In genomic region chr5:79791843-79792242, GRCh38 we compare ENCODE assay signal across 25 cellular contexts.
"Had no signal": no experiment of that assay in that cellular context is flagged by ENCODE, and none has a peak within 500 bp of the region (broad histone marks: within the 10 kb centered on the region; RNA-seq: fewer than 3 reads in every experiment).

No MANE protein-coding gene starts in this region.

- H3K36me3 ChIP-seq: brain microvascular endothelial cell, colonic mucosa, prostate gland, uterus had no signal

- H3K4me1 ChIP-seq: colonic mucosa, prostate gland, uterus had no signal

- FAIRE-seq: endothelial cell of umbilical vein, frontal cortex, islet of Langerhans, TTC549 had no signal

- H3K4me3 ChIP-seq: colonic mucosa, dorsolateral prefrontal cortex, prostate gland, skin epidermis, uterus had no signal

- H3K27me3 ChIP-seq: brain microvascular endothelial cell, colonic mucosa, dorsolateral prefrontal cortex, uterus had no signal

- ATAC-seq: activated naive CD4-positive, alpha-beta T cell treated with anti-CD3 and anti-CD28 coated beads, Interleukin-2, amount 50 U/mL, for 72 hours; activated T-helper 17 cell treated with anti-CD3 and anti-CD28 coated beads, Interleukin-2, amount 50 U/mL, for 72 hours; effector memory CD8-positive, alpha-beta T cell; esophagus mucosa; left colon; naive thymus-derived CD8-positive, alpha-beta T cell; stimulated activated effector memory CD8-positive, alpha-beta T cell treated with anti-CD3 and anti-CD28 coated beads, Interleukin-12 subunit alpha, Interleukin-12 subunit beta, amount 100 ng/mL, for 72 hours had no signal

- H3K9me3 ChIP-seq: colonic mucosa, prostate gland, uterus had no signal

- DNase-seq: activated CD4-positive, alpha-beta T cell treated with anti-CD3 and anti-CD28 coated beads, Interleukin-2, amount 50 U/mL, for 4 hours; activated CD8-positive, alpha-beta memory T cell treated with anti-CD3 and anti-CD28 coated beads for 24 hours; activated CD8-positive, alpha-beta memory T cell treated with anti-CD3 and anti-CD28 coated beads, Interleukin-2, amount 50 U/mL, for 4 hours; activated T-cell treated with anti-CD3 and anti-CD28 coated beads, Interleukin-2, amount 50 U/mL, for 24 hours; aorta; brain microvascular endothelial cell; colonic mucosa; dorsolateral prefrontal cortex; effector memory CD8-positive, alpha-beta T cell; left colon; mammary epithelial cell; naive thymus-derived CD8-positive, alpha-beta T cell; stimulated activated CD4-positive, alpha-beta T cell treated with anti-CD3 and anti-CD28 coated beads, Interleukin-2, amount 100 ng/mL, for 24 hours; trophoblast cell; uterus had no signal

- H3K27ac ChIP-seq: brain microvascular endothelial cell, colonic mucosa, dorsolateral prefrontal cortex, prostate gland, skin epidermis, uterus had no signal
